12 cellular contexts compared by ENCODE assay signal in genomic region chr12:124686885-124687694, GRCh38.
A peak's percentile ranks its signal among the peaks of the same experiment; 100 is the strongest.
DNase-seq lines count a peak whose midpoint lies in the region; ATAC-seq, FAIRE-seq and TF ChIP-seq lines count a peak whose summit lies in the region.
"Had no signal": no experiment of that assay in that cellular context is flagged by ENCODE, and none has a peak within 500 bp of the region (broad histone marks: within the 10 kb centered on the region; RNA-seq: fewer than 3 reads in every experiment).

No MANE protein-coding gene starts in this region.

- no peak for DNase-seq in activated CD4-positive, alpha-beta T cell treated with anti-CD3 and anti-CD28 coated beads, Interleukin-2, amount 10 ng/mL, durations not matched to agents 24 days and 14 days
- DNase-seq in activated CD4-positive, alpha-beta T cell treated with anti-CD3 and anti-CD28 coated beads for 4 hours, result no peak
- no peak for DNase-seq in activated CD8-positive, alpha-beta T cell treated with anti-CD3 and anti-CD28 coated beads for 36 hours
- peak; percentile 41 for DNase-seq in keratinocyte (ENCODE audit: low read depth, low spot score)
- no peak for DNase-seq in HTR-8/SVneo (ENCODE audit: insufficient read length, low spot score)
- DNase-seq in OCI-M2 (lab: John Stamatoyannopoulos, UW; ENCODE audit: unreplicated experiment), result no peak
- DNase-seq: 8988T; activated CD4-positive, CD25-positive, alpha-beta regulatory T cell treated with anti-CD3 and anti-CD28 coated beads, Interleukin-2, amount 50 U/mL, for 72 hours had no signal

- H3K9ac ChIP-seq in keratinocyte (ENCODE audit: control insufficient read depth, extremely low read depth, insufficient read depth, low read length), result peak overlapping the region; percentile 76

- intact Hi-C loops in activated CD4-positive, alpha-beta T cell treated with anti-CD3 and anti-CD28 coated beads, Interleukin-2, amount 10 ng/mL, durations not matched to agents 24 days and 14 days (cut with micrococcal nuclease), result no loop called here
- intact Hi-C loops in activated CD8-positive, alpha-beta T cell treated with anti-CD3 and anti-CD28 coated beads for 36 hours (cut with micrococcal nuclease), result no loop called here

- H3K36me3 Mint-ChIP-seq in activated CD4-positive, alpha-beta T cell treated with anti-CD3 and anti-CD28 coated beads, Interleukin-2, amount 10 ng/mL, durations not matched to agents 24 days and 14 days (ENCODE audit: low read depth), result no peaks in the 10 kb centered on the region
- H3K36me3 Mint-ChIP-seq in activated CD8-positive, alpha-beta T cell treated with anti-CD3 and anti-CD28 coated beads for 36 hours (ENCODE audit: low read depth), result peaks cover 2% of the 10 kb centered on the region
- H3K36me3 Mint-ChIP-seq in stimulated activated naive CD8-positive, alpha-beta T cell treated with anti-CD3 and anti-CD28 coated beads, Interleukin-15, Interleukin-2, amounts not matched to agents 100 ng/mL and 50 ng/mL, for 24 hours (ENCODE audit: low read depth), result no peaks in the 10 kb centered on the region

- ATAC-seq in activated CD8-positive, alpha-beta T cell treated with anti-CD3 and anti-CD28 coated beads for 36 hours, result peak; percentile 5
- ATAC-seq in GM21529 (IDR thresholded peaks at IDR 0.05; ENCODE audit: unreplicated experiment), result no peak

- no peaks in the 10 kb centered on the region for H4K20me1 ChIP-seq in keratinocyte (ENCODE audit: control insufficient read depth, extremely low read depth, insufficient read depth, low read length)

- H3K36me3 ChIP-seq in keratinocyte (ENCODE audit: control insufficient read depth in 2 of 2, extremely low read depth in 1 of 2, insufficient read depth in 2 of 2, low read length in 2 of 2), result no peaks in the 10 kb centered on the region

- CTCF ChIA-PET in activated CD8-positive, alpha-beta T cell treated with anti-CD3 and anti-CD28 coated beads for 36 hours (lab: Charles Lee), result interaction anchor here (0.8 to 1.3 kb wide), 3 partner anchors 42 to 296 kb away, joined by 3 to 4 read pairs (median 3); no protein-coding TSS in a partner anchor

- H3K4me3 Mint-ChIP-seq in activated CD4-positive, alpha-beta T cell treated with anti-CD3 and anti-CD28 coated beads, Interleukin-2, amount 10 ng/mL, durations not matched to agents 24 days and 14 days, result peak overlapping the region; percentile 19
- no peak overlapping the region for H3K4me3 Mint-ChIP-seq in activated CD8-positive, alpha-beta T cell treated with anti-CD3 and anti-CD28 coated beads for 36 hours
- no peak overlapping the region for H3K4me3 Mint-ChIP-seq in stimulated activated naive CD8-positive, alpha-beta T cell treated with anti-CD3 and anti-CD28 coated beads, Interleukin-15, Interleukin-2, amounts not matched to agents 100 ng/mL and 50 ng/mL, for 24 hours

- peak overlapping the region; percentile 38 for H3K4me2 ChIP-seq in keratinocyte (ENCODE audit: control insufficient read depth, extremely low read depth, insufficient read depth, low read depth, low read length)

- peaks cover 65% of the 10 kb centered on the region for H3K4me1 ChIP-seq in keratinocyte (ENCODE audit: control insufficient read depth, extremely low read depth, insufficient read depth, low read length)

- no peak overlapping the region for H3K27ac Mint-ChIP-seq in activated CD4-positive, alpha-beta T cell treated with anti-CD3 and anti-CD28 coated beads, Interleukin-2, amount 10 ng/mL, durations not matched to agents 24 days and 14 days
- H3K27ac Mint-ChIP-seq in activated CD8-positive, alpha-beta T cell treated with anti-CD3 and anti-CD28 coated beads for 36 hours, result no peak overlapping the region
- H3K27ac Mint-ChIP-seq in stimulated activated naive CD8-positive, alpha-beta T cell treated with anti-CD3 and anti-CD28 coated beads, Interleukin-15, Interleukin-2, amounts not matched to agents 100 ng/mL and 50 ng/mL, for 24 hours, result peak overlapping the region; percentile 50

- H2AFZ ChIP-seq in keratinocyte (ENCODE audit: control insufficient read depth, low read length), result peak overlapping the region; percentile 3

- no peaks in the 10 kb centered on the region for H3K79me2 ChIP-seq in keratinocyte (ENCODE audit: control insufficient read depth, insufficient read depth, low read length)

- no peaks in the 10 kb centered on the region for H3K9me3 ChIP-seq in keratinocyte (ENCODE audit: control insufficient read depth, low read depth, low read length)
- H3K9me3 ChIP-seq: testis had no signal

- peaks cover 7% of the 10 kb centered on the region for H3K9me3 Mint-ChIP-seq in activated CD4-positive, alpha-beta T cell treated with anti-CD3 and anti-CD28 coated beads, Interleukin-2, amount 10 ng/mL, durations not matched to agents 24 days and 14 days
- peaks cover 4% of the 10 kb centered on the region for H3K9me3 Mint-ChIP-seq in activated CD8-positive, alpha-beta T cell treated with anti-CD3 and anti-CD28 coated beads for 36 hours
- no peaks in the 10 kb centered on the region for H3K9me3 Mint-ChIP-seq in stimulated activated naive CD8-positive, alpha-beta T cell treated with anti-CD3 and anti-CD28 coated beads, Interleukin-15, Interleukin-2, amounts not matched to agents 100 ng/mL and 50 ng/mL, for 24 hours

- peak overlapping the region in 1 of 3 experiments; percentile 22 for H3K4me3 ChIP-seq in keratinocyte (ENCODE audit: control insufficient read depth in 2 of 3, extremely low read depth in 1 of 3, insufficient read depth in 2 of 3, low read depth in 1 of 3, low read length in 3 of 3)

- H3K9me1 ChIP-seq in keratinocyte (ENCODE audit: control insufficient read depth, extremely low read depth, insufficient read depth, low read length), result no peaks in the 10 kb centered on the region

- POLR2A ChIA-PET in activated CD8-positive, alpha-beta T cell treated with anti-CD3 and anti-CD28 coated beads for 36 hours (lab: Charles Lee), result interaction anchor here (0.7 kb wide), 1 partner anchor 81 kb away, joined by 3 read pairs; no protein-coding TSS in a partner anchor

- no peaks in the 10 kb centered on the region for H3K27me3 ChIP-seq in keratinocyte (ENCODE audit: control insufficient read depth, extremely low read depth, insufficient read depth, low read length)
- H3K27me3 ChIP-seq: testis had no signal

- TF ChIP-seq CTCF in activated CD8-positive, alpha-beta T cell treated with anti-CD3 and anti-CD28 coated beads for 36 hours (IDR thresholded peaks at IDR 0.05), result no peak
- TF ChIP-seq CTCF in keratinocyte (optimal IDR thresholded peaks at IDR 0.05 in 1 of 3, IDR thresholded peaks at IDR 0.05 in 1 of 3, conservative IDR thresholded peaks at IDR 0.05 in 1 of 3; ENCODE audit: extremely low read depth in 1 of 3, insufficient read depth in 2 of 3, low read length in 3 of 3), result no peak

- FAIRE-seq in keratinocyte (lab: Jason Lieb, UNC) (peak; percentile 64), HTR-8/SVneo (lab: Jason Lieb, UNC) (no peak)
- FAIRE-seq: RCC 7860 had no signal

- H3K4me1 Mint-ChIP-seq in activated CD4-positive, alpha-beta T cell treated with anti-CD3 and anti-CD28 coated beads, Interleukin-2, amount 10 ng/mL, durations not matched to agents 24 days and 14 days, result peaks cover 22% of the 10 kb centered on the region
- H3K4me1 Mint-ChIP-seq in activated CD8-positive, alpha-beta T cell treated with anti-CD3 and anti-CD28 coated beads for 36 hours (ENCODE audit: low read depth), result peaks cover 36% of the 10 kb centered on the region
- peaks cover 54% of the 10 kb centered on the region for H3K4me1 Mint-ChIP-seq in stimulated activated naive CD8-positive, alpha-beta T cell treated with anti-CD3 and anti-CD28 coated beads, Interleukin-15, Interleukin-2, amounts not matched to agents 100 ng/mL and 50 ng/mL, for 24 hours (ENCODE audit: low read depth)

- dilution Hi-C loops in keratinocyte (cut with MboI; ENCODE audit: extremely low pct_ligation_motif_present, low sequenced_read_pairs), result no loop called here

- peak overlapping the region; percentile 84 for H3K27ac ChIP-seq in keratinocyte (ENCODE audit: control insufficient read depth, insufficient read depth, low read length)

- H3K27me3 Mint-ChIP-seq in activated CD4-positive, alpha-beta T cell treated with anti-CD3 and anti-CD28 coated beads, Interleukin-2, amount 10 ng/mL, durations not matched to agents 24 days and 14 days, result peaks cover 7% of the 10 kb centered on the region
- H3K27me3 Mint-ChIP-seq in activated CD8-positive, alpha-beta T cell treated with anti-CD3 and anti-CD28 coated beads for 36 hours, result no peaks in the 10 kb centered on the region
- H3K27me3 Mint-ChIP-seq in stimulated activated naive CD8-positive, alpha-beta T cell treated with anti-CD3 and anti-CD28 coated beads, Interleukin-15, Interleukin-2, amounts not matched to agents 100 ng/mL and 50 ng/mL, for 24 hours, result peaks cover 11% of the 10 kb centered on the region
